ENCODE assay signal across 17 cellular contexts in the genomic region with DNA sequence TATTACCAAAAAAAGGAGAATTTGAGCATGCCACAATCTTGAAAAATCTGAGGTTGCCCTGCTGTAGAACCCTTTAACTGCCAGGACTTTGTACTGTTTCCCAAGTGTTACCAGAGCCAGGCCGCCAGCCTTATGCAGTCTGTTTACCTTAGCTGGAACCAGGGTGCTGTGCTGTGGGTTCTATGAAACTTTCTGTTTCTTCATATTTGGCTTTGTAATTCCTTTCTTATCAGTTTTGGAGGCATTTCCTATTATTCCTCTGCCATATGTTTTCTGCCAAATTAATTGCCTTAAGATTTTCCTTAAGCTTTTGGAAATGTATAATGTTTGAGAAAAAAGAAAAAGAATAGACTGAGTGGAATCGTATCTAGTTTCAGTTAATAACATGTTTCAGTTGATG. TPM values are rescaled to one million over a fixed set of nuclear protein-coding genes. Genes with fewer than 3 reads are reported as not detected.
DNase-seq lines count a peak whose midpoint lies in the region; ATAC-seq and TF ChIP-seq lines count a peak whose summit lies in the region.
"Had no signal": no experiment of that assay in that cellular context is flagged by ENCODE, and none has a peak within 500 bp of the region (broad histone marks: within the 10 kb centered on the region; RNA-seq: fewer than 3 reads in every experiment).

No MANE protein-coding gene starts in this region.

- H3K4me3 Mint-ChIP-seq in brain, result peak overlapping the region; percentile 90 to 97 (median 92)

- H3K9ac ChIP-seq in smooth muscle cell (ENCODE audit: low read depth), result peak overlapping the region; percentile 52

- ATAC-seq in right lobe of liver, result peak; percentile 83 to 85 (median 84)

- no peak overlapping the region for H3K4me3 ChIP-seq in right lobe of liver
- peak overlapping the region; percentile 75 for H3K4me3 ChIP-seq in smooth muscle cell

- TF ChIP-seq CTCF in brain (conservative IDR thresholded peaks at IDR 0.05), result no peak
- no peak for TF ChIP-seq CTCF in right lobe of liver (IDR thresholded peaks at IDR 0.05)
- TF ChIP-seq CTCF in smooth muscle cell (IDR thresholded peaks at IDR 0.05; ENCODE audit: borderline replicate concordance, insufficient read depth, poor library complexity, severe bottlenecking), result no peak

- H3K9me3 Mint-ChIP-seq in brain, result peaks cover 0 to 8% (median 0%) of the 10 kb centered on the region in 5 experiments
- H3K9me3 Mint-ChIP-seq: CD8-positive, alpha-beta memory T cell had no signal

- H3K4me1 ChIP-seq in right lobe of liver, result peaks cover 0 to 29% (median 0%) of the 10 kb centered on the region in 4 donors
- H3K4me1 ChIP-seq in smooth muscle cell (ENCODE audit: low read depth), result peaks cover 58% of the 10 kb centered on the region

- peaks cover 34% of the 10 kb centered on the region for H3F3A ChIP-seq in smooth muscle cell (ENCODE audit: low read depth)

- H3K27me3 ChIP-seq in right lobe of liver, result peaks cover 0 to 6% of the 10 kb centered on the region in 2 donors
- H3K27me3 ChIP-seq in smooth muscle cell (ENCODE audit: low read depth), result no peaks in the 10 kb centered on the region

- peaks cover 68% of the 10 kb centered on the region for H4K20me1 ChIP-seq in smooth muscle cell (ENCODE audit: low read depth)

- H3K36me3 ChIP-seq in right lobe of liver (no peaks in the 10 kb centered on the region), smooth muscle cell (ENCODE audit: low read depth) (no peaks in the 10 kb centered on the region)

- peaks cover 78% of the 10 kb centered on the region for H3K4me1 Mint-ChIP-seq in brain

- H3K36me3 Mint-ChIP-seq in brain, result no peaks in the 10 kb centered on the region
- H3K36me3 Mint-ChIP-seq: CD8-positive, alpha-beta memory T cell had no signal

- peak; percentile 47 for DNase-seq in HuH-7.5 (ENCODE audit: low spot score)
- peak; percentile 49 to 74 (median 62) for DNase-seq in right lobe of liver
- DNase-seq in smooth muscle cell (lab: John Stamatoyannopoulos, UW; ENCODE audit: unreplicated experiment), result no peak
- no peak for DNase-seq in activated effector memory CD4-positive, alpha-beta T cell treated with Interleukin-2 at 50 U/mL for 16 hours
- no peak for DNase-seq in T-helper 2 cell
- no peak for DNase-seq in globus pallidus (ENCODE audit: low spot score)
- no peak for DNase-seq in NCI-H2029 (lab: John Stamatoyannopoulos, UW)
- DNase-seq: activated CD4-positive, alpha-beta T cell treated with anti-CD3 and anti-CD28 coated beads, Interleukin-2, amount 50 U/mL, for 48 hours; activated effector memory CD4-positive, alpha-beta T cell treated with anti-CD3 and anti-CD28 coated beads, Interleukin-2, amount 50 U/mL, for 16 hours; caudate nucleus; CD8-positive, alpha-beta memory T cell; Kasumi-1; NCI-H2029 treated with DMSO at 0.1 percent for 48 hours; NCI-H774; SHP77; substantia nigra had no signal

- H3K27ac Mint-ChIP-seq in brain, result peak overlapping the region in 3 of 5 experiments; percentile 40 to 58 (median 51)
- H3K27ac Mint-ChIP-seq: CD8-positive, alpha-beta memory T cell had no signal

- H2AFZ ChIP-seq in smooth muscle cell (ENCODE audit: low read depth), result no peak overlapping the region

- H3K79me2 ChIP-seq in smooth muscle cell (ENCODE audit: low read depth), result peaks cover 80% of the 10 kb centered on the region

- H3K27ac ChIP-seq in right lobe of liver (peak overlapping the region in 2 of 3 donors; percentile 8 to 34), smooth muscle cell (ENCODE audit: low read depth) (peak overlapping the region; percentile 67)

- H3K4me2 ChIP-seq in smooth muscle cell, result peak overlapping the region; percentile 91

- H3K9me3 ChIP-seq in right lobe of liver (no peaks in the 10 kb centered on the region), smooth muscle cell (replicated peaks; ENCODE audit: low read depth) (no peaks in the 10 kb centered on the region)

- intact Hi-C loops in right lobe of liver (cut with DNase I), result no loop called here

- no peak for TF ChIP-seq POLR2A in right lobe of liver (IDR thresholded peaks at IDR 0.05)

- peaks cover 18% of the 10 kb centered on the region for H3K27me3 Mint-ChIP-seq in brain

- WGBS in right lobe of liver (ENCODE audit: insufficient coverage, low coverage, low lambda C conversion rate, missing lambda C conversion rate), result 33% methylated on average over 2 of the region's 2 CpGs
- WGBS in smooth muscle cell (ENCODE audit: low lambda C conversion rate), result 32% methylated on average over 2 of the region's 2 CpGs

RNA-seq across cellular contexts. Expression of a gene that starts 2.1 kb away (rescaled TPM):
- polyA plus RNA-seq in brain (ENCODE audit: insufficient read depth, low read depth, low replicate concordance) (7.4 TPM), smooth muscle cell (123 and 184 TPM in 2 replicates)
- total RNA-seq in right lobe of liver (1 to 10 TPM; 1.0 to 9.5 (median 5.0) TPM), smooth muscle cell (245 and 246 TPM in 2 replicates)
- polyA plus RNA-seq: CD8-positive, alpha-beta memory T cell had no signal

Comparison
In these comparisons a context has a peak if more than half of its experiments do, and no peak if none do; other contexts are left out.
1. DNase-seq: peak in HuH-7.5 (single experiment) and right lobe of liver (3 of 3); none in smooth muscle cell (single experiment), activated effector memory CD4-positive, alpha-beta T cell treated with Interleukin-2 at 50 U/mL for 16 hours (single experiment), T-helper 2 cell (0 of 5), globus pallidus (single experiment) and NCI-H2029 (single experiment).
2. RNA of a gene that starts 2.1 kb away (total RNA-seq): 245 to 246 TPM in smooth muscle cell; 1.0 to 9.5 TPM in right lobe of liver; every median in the first group is over 10 times any median in the second.